ENCODE assay signal across 24 cellular contexts in the genomic region with DNA sequence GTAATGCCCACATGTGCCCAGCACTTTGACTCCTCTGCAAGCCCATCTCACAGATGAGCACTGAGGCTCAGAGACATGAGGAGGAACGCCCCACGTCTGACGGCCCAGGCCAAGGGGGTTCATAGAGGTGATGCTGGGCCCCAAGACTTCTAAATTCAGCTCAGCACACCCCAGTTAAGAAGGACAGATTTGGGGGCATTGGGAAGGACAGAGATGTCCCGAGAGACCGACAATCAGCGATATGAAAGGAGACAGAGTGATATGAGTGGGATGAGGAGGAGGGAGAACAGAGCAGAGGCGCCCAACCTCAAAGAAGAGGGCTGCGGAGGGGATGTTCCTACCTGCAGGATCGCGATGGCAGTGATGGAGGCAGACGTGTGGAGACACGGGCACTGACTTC. TPM values are rescaled to one million over a fixed set of nuclear protein-coding genes. Genes with fewer than 3 reads are reported as not detected.
A peak's percentile ranks its signal among the peaks of the same experiment; 100 is the strongest.
DNase-seq lines count a peak whose midpoint lies in the region; ATAC-seq and TF ChIP-seq lines count a peak whose summit lies in the region.
"Had no signal": no experiment of that assay in that cellular context is flagged by ENCODE, and none has a peak within 500 bp of the region (broad histone marks: within the 10 kb centered on the region; RNA-seq: fewer than 3 reads in every experiment).

A gene with protein sequence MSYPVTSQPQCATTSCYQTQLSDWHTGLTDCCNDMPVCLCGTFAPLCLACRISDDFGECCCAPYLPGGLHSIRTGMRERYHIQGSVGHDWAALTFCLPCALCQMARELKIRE (minus strand): TSS at position 399 of the 400 bp plus-strand sequence. CDS start 1,260 bp downstream, outside the sequence.

- H2AFZ ChIP-seq in H9 (ENCODE audit: low read length), result no peak within 1 kb of the TSS
- H2AFZ ChIP-seq in smooth muscle cell (ENCODE audit: low read depth), result no peak within 1 kb of the TSS

- no peak within 1 kb of the TSS for H4K5ac ChIP-seq in H9 (ENCODE audit: insufficient read length, low read depth, low read length)

- TF ChIP-seq CTCF in H9 (conservative IDR thresholded peaks at IDR 0.05), result no peak
- no peak for TF ChIP-seq CTCF in smooth muscle cell (IDR thresholded peaks at IDR 0.05; ENCODE audit: borderline replicate concordance, insufficient read depth, poor library complexity, severe bottlenecking)
- no peak for TF ChIP-seq CTCF in chondrocyte (IDR thresholded peaks at IDR 0.05)
- TF ChIP-seq CTCF in mucosa of descending colon (IDR thresholded peaks at IDR 0.05), result no peak

- H4K20me1 ChIP-seq in H9 (ENCODE audit: control insufficient read depth, insufficient read depth, insufficient read length) (no peaks in the 10 kb centered on the region), smooth muscle cell (ENCODE audit: low read depth) (no peaks in the 10 kb centered on the region)

- H3K56ac ChIP-seq in H9 (ENCODE audit: insufficient read length, low read depth, low read length), result peak within 1 kb of the TSS; percentile 43

- H3K9me3 Mint-ChIP-seq in H9 (peaks cover 0 to 2% of the 10 kb centered on the region in 2 experiments; a peak in 1 of 5 replicates), chondrocyte (ENCODE audit: low read depth) (no peaks in the 10 kb centered on the region)

- H3K4me1 Mint-ChIP-seq in H9 (peaks cover 17 to 29% of the 10 kb centered on the region in 2 experiments), chondrocyte (ENCODE audit: low read depth) (peaks cover 6% of the 10 kb centered on the region)

- H3K79me1 ChIP-seq in H9 (ENCODE audit: insufficient read depth, low read depth, low read length, poor library complexity, severe bottlenecking), result no peaks in the 10 kb centered on the region

- no peak for ATAC-seq in mucosa of descending colon
- ATAC-seq: A549, HepG2, Right ventricle myocardium inferior had no signal

- H3K27me3 Mint-ChIP-seq in H9 (ENCODE audit: low read depth), result peaks cover 67% of the 10 kb centered on the region
- peaks cover 26% of the 10 kb centered on the region for H3K27me3 Mint-ChIP-seq in chondrocyte (ENCODE audit: low read depth)

- no peaks in the 10 kb centered on the region for H3K23me2 ChIP-seq in H9 (ENCODE audit: insufficient read length, low read depth, low read length, poor library complexity, severe bottlenecking)

- peak within 1 kb of the TSS; percentile 22 for H3K4me3 ChIP-seq in iPS-15b (ENCODE audit: low read depth, low read length)
- H3K4me3 ChIP-seq in smooth muscle cell, result no peak within 1 kb of the TSS
- H3K4me3 ChIP-seq in mucosa of descending colon, result no peak within 1 kb of the TSS
- H3K4me3 ChIP-seq: A549, HAP-1 had no signal

- 0 out of 2 replicates have a peak within 1 kb of the TSS, but pooled peaks have one; percentile 9 for H2BK15ac ChIP-seq in H9 (ENCODE audit: low read depth, low read length)

- H4K91ac ChIP-seq in H9 (ENCODE audit: insufficient read length, low read depth, low read length), result no peak within 1 kb of the TSS

- H3K4me2 ChIP-seq in H9 (ENCODE audit: insufficient read depth, insufficient read length, low read length) (no peak within 1 kb of the TSS), smooth muscle cell (no peak within 1 kb of the TSS)
- H3K4me2 ChIP-seq: A549 had no signal

- H3K27ac ChIP-seq in H9 (ENCODE audit: insufficient read length, low read depth, low read length) (no peak within 1 kb of the TSS), adipose tissue (ENCODE audit: low read depth, low read length) (no peak within 1 kb of the TSS), smooth muscle cell (ENCODE audit: low read depth) (no peak within 1 kb of the TSS)
- H3K27ac ChIP-seq: A549, HL-60 had no signal

- H3K9ac ChIP-seq in H9 (ENCODE audit: extremely low read depth, insufficient read length, low read length) (no peak within 1 kb of the TSS), iPS-15b (ENCODE audit: low read depth, low read length) (no peak within 1 kb of the TSS), smooth muscle cell (ENCODE audit: low read depth) (no peak within 1 kb of the TSS)

- H3K4me1 ChIP-seq in H9 (ENCODE audit: insufficient read depth, low read length), result no peaks in the 10 kb centered on the region; the same call in 1 of the 2 replicates
- peaks cover 2% of the 10 kb centered on the region for H3K4me1 ChIP-seq in iPS-15b (ENCODE audit: control insufficient read depth, insufficient read depth, low read length)
- H3K4me1 ChIP-seq in smooth muscle cell (ENCODE audit: low read depth), result no peaks in the 10 kb centered on the region
- H3K4me1 ChIP-seq in mucosa of descending colon (ENCODE audit: low read depth), result peaks cover 7% of the 10 kb centered on the region

- H2BK5ac ChIP-seq in H9 (ENCODE audit: insufficient read length, low read length), result no peak within 1 kb of the TSS

- no peak within 1 kb of the TSS for H2BK20ac ChIP-seq in H9 (ENCODE audit: low read depth, low read length, poor library complexity, severe bottlenecking)

- DNase-seq in H9 (no peak), smooth muscle cell (lab: John Stamatoyannopoulos, UW; ENCODE audit: unreplicated experiment) (no peak), chondrocyte (ENCODE audit: low spot score) (no peak), SHP77 (lab: John Stamatoyannopoulos, UW) (no peak), mucosa of descending colon (no peak)
- no peak for DNase-seq in stimulated activated naive CD4-positive, alpha-beta T cell treated with Interleukin-2 at 50 U/mL for 16 hours (lab: John Stamatoyannopoulos, UW)
- DNase-seq: EL, GF-D8, KBM-7, NCI-H1092, NCI-H2029 treated with DMSO at 0.1 percent for 48 hours, NCI-H2171, NCI-H345, NCI-H524 treated with DMSO at 0.1 percent for 48 hours, OCI-M1 had no signal

- no peak within 1 kb of the TSS for H3T11ph ChIP-seq in H9 (ENCODE audit: low read length)

- no peaks in the 10 kb centered on the region for H3F3A ChIP-seq in smooth muscle cell (ENCODE audit: low read depth)

- H3K79me2 ChIP-seq in H9 (ENCODE audit: insufficient read depth, low read length) (no peaks in the 10 kb centered on the region), smooth muscle cell (ENCODE audit: low read depth) (no peaks in the 10 kb centered on the region)

- intact Hi-C loops in mucosa of descending colon (cut with DNase I, micrococcal nuclease), result no loop called here

- H3K27me3 ChIP-seq in H9 (ENCODE audit: insufficient read depth, low read length), result no peaks in the 10 kb centered on the region; the same call in 1 of the 2 replicates
- H3K27me3 ChIP-seq in iPS-15b (ENCODE audit: control insufficient read depth, insufficient read depth, low read length), result peaks cover 21% of the 10 kb centered on the region
- peaks cover 32% of the 10 kb centered on the region for H3K27me3 ChIP-seq in smooth muscle cell (ENCODE audit: low read depth)

- WGBS in H9 (ENCODE audit: extremely low coverage, insufficient read length, low lambda C conversion rate), result no CpG with 5 or more reads among the region's 12 CpGs
- 43 to 63% (median 58%) methylated on average over 11 to 12 of the region's 12 CpGs for WGBS in adipose tissue, 3 donors
- 89% methylated on average over 10 of the region's 12 CpGs for WGBS in smooth muscle cell (ENCODE audit: low lambda C conversion rate)

- no peak within 1 kb of the TSS for H3K18ac ChIP-seq in H9 (ENCODE audit: insufficient read length, low read depth, low read length)

- no peak within 1 kb of the TSS for H2BK12ac ChIP-seq in H9 (ENCODE audit: insufficient read length, low read depth, low read length)

- H3K4ac ChIP-seq in H9 (ENCODE audit: low read depth, low read length), result no peak within 1 kb of the TSS

- H3K14ac ChIP-seq in H9 (ENCODE audit: insufficient read depth, low read length), result no peak within 1 kb of the TSS; the same call in 1 of the 2 replicates

- H3K27ac Mint-ChIP-seq in H9, result peak within 1 kb of the TSS in 1 of 3 experiments; percentile 5; a peak in 1 of 7 replicates
- H3K27ac Mint-ChIP-seq in chondrocyte (ENCODE audit: unreplicated experiment), result no peak within 1 kb of the TSS
- H3K27ac Mint-ChIP-seq: B cell had no signal

- H3K4me3 Mint-ChIP-seq in H9 (no peak within 1 kb of the TSS; a peak in 1 of 5 replicates), chondrocyte (ENCODE audit: unreplicated experiment) (no peak within 1 kb of the TSS)

- H4K8ac ChIP-seq in H9 (replicated peaks; ENCODE audit: insufficient read length, low read depth, low read length), result no peak within 1 kb of the TSS

- no peaks in the 10 kb centered on the region for H3K36me3 ChIP-seq in iPS-15b (ENCODE audit: control insufficient read depth, insufficient read depth, low read length)
- no peaks in the 10 kb centered on the region for H3K36me3 ChIP-seq in smooth muscle cell (ENCODE audit: low read depth)
- no peaks in the 10 kb centered on the region for H3K36me3 ChIP-seq in mucosa of descending colon (ENCODE audit: low read depth)
- H3K36me3 ChIP-seq: HAP-1 had no signal

- H3K9me3 ChIP-seq in H9 (ENCODE audit: control insufficient read depth, low read depth, low read length) (no peaks in the 10 kb centered on the region), iPS-15b (ENCODE audit: control insufficient read depth, insufficient read depth, low read length) (no peaks in the 10 kb centered on the region), smooth muscle cell (replicated peaks; ENCODE audit: low read depth) (no peaks in the 10 kb centered on the region), mucosa of descending colon (no peaks in the 10 kb centered on the region)
- H3K9me3 ChIP-seq: A549, HAP-1 had no signal

- no peak within 1 kb of the TSS for H2BK120ac ChIP-seq in H9 (ENCODE audit: low read depth, low read length, poor library complexity, severe bottlenecking)

- H2AK5ac ChIP-seq in H9 (ENCODE audit: insufficient read length, low read length), result no peak within 1 kb of the TSS

- no peak within 1 kb of the TSS for H3K23ac ChIP-seq in H9 (ENCODE audit: insufficient read length, low read depth, low read length)

- H3K36me3 Mint-ChIP-seq in H9 (ENCODE audit: insufficient read depth in 1 of 3, low read depth in 3 of 3) (no peaks in the 10 kb centered on the region; a peak in 2 of 7 replicates), chondrocyte (ENCODE audit: low read depth) (peaks cover 2% of the 10 kb centered on the region)
- H3K36me3 Mint-ChIP-seq: CD14-positive monocyte had no signal

RNA-seq across cellular contexts. Expression of the gene that starts here (rescaled TPM):
- total RNA-seq in H9 (2021) (7.1 and 8.8 TPM in 2 replicates), smooth muscle cell (24.1 and 31.3 TPM in 2 replicates), chondrocyte (0.89 TPM in 1 of 3 replicates, not detected in the others), mucosa of descending colon (1 to 10 TPM; 1.7 to 4.0 (median 3.6) TPM)
- polyA plus RNA-seq in adipose tissue (10 to 100 TPM in 2 of 3 donors, 1 to 10 TPM in 1; 2.8 to 13.5 (median 11.1) TPM), smooth muscle cell (23.7 and 44.9 TPM in 2 replicates)
